Comparison of ENCODE assay signal across 1 cellular context in genomic region chr12:3750616-3751015, GRCh38.
TF ChIP-seq lines count a peak whose summit lies in the region.

No MANE protein-coding gene starts in this region.

TF ChIP-seq in GM12878, 131 proteins besides CTCF, POLR2A, EP300 and RAD21:
- TF ChIP-seq MAX (IDR thresholded peaks at IDR 0.05; ENCODE audit: low read depth, low read length) (no peak), EED (IDR thresholded peaks at IDR 0.05; ENCODE audit: low read depth) (no peak), PBX3 (IDR thresholded peaks at IDR 0.05; ENCODE audit: insufficient replicate concordance, low read depth, low read length) (no peak), CHD1 (IDR thresholded peaks at IDR 0.05; ENCODE audit: low read depth, low read length) (no peak), USF2 (IDR thresholded peaks at IDR 0.05; ENCODE audit: borderline replicate concordance, low read depth, low read length) (no peak), ZSCAN29 (IDR thresholded peaks at IDR 0.05) (no peak), POLR2AphosphoS2 (IDR thresholded peaks at IDR 0.05; ENCODE audit: low read depth, low read length) (no peak), SMAD1 (IDR thresholded peaks at IDR 0.05; ENCODE audit: low read depth, partially characterized antibody) (no peak), WRNIP1 (IDR thresholded peaks at IDR 0.05; ENCODE audit: borderline replicate concordance, low read depth, low read length) (no peak), ZZZ3 (IDR thresholded peaks at IDR 0.05; ENCODE audit: control insufficient read depth, insufficient read length, low read depth) (no peak), TCF3 (IDR thresholded peaks at IDR 0.05; ENCODE audit: borderline replicate concordance, insufficient read depth, low read depth, low read length) (no peak), ZBTB11 (CRISPR knock-in tag; IDR thresholded peaks at IDR 0.05) (no peak), IRF5 (IDR thresholded peaks at IDR 0.05; ENCODE audit: borderline replicate concordance) (no peak), RBBP5 (conservative IDR thresholded peaks at IDR 0.05) (no peak), LARP7 (IDR thresholded peaks at IDR 0.05) (no peak), ZNF384 (IDR thresholded peaks at IDR 0.05; ENCODE audit: borderline replicate concordance, low read depth, low read length) (no peak), RCOR1 (conservative IDR thresholded peaks at IDR 0.05; ENCODE audit: low read depth, low read length) (no peak), STAT1 (conservative IDR thresholded peaks at IDR 0.05) (no peak), HDAC2 (IDR thresholded peaks at IDR 0.05) (no peak), CBX5 (IDR thresholded peaks at IDR 0.05; ENCODE audit: low read depth) (no peak)
